1 cellular context compared by ENCODE assay signal in genomic region chr3:172204716-172205115, GRCh38.
TF ChIP-seq lines count a peak whose summit lies in the region.

No MANE protein-coding gene starts in this region.

TF ChIP-seq in HepG2, 621 proteins besides CTCF, POLR2A, EP300 and RAD21:
- no peak for TF ChIP-seq FLYWCH1 (CRISPR knock-in tag; IDR thresholded peaks at IDR 0.05)
- peak; percentile 31 for TF ChIP-seq AGO2 (optimal IDR thresholded peaks at IDR 0.05; ENCODE audit: low read depth, low read length)
- TF ChIP-seq PREB (CRISPR knock-in tag; IDR thresholded peaks at IDR 0.05): no peak
- TF ChIP-seq POLR2AphosphoS5 (IDR thresholded peaks at IDR 0.05; ENCODE audit: low read depth, low read length): peak; percentile 27; the same call in 1 of the 2 replicates
- TF ChIP-seq KDM3A (CRISPR knock-in tag; IDR thresholded peaks at IDR 0.05; ENCODE audit: low read depth): no peak
- TF ChIP-seq REPIN1 (CRISPR knock-in tag; IDR thresholded peaks at IDR 0.05; ENCODE audit: borderline replicate concordance, low read depth): 0 out of 2 replicates have a peak, but pooled peaks have one; percentile 35
- TF ChIP-seq RBM22 (optimal IDR thresholded peaks at IDR 0.05; ENCODE audit: low read length): peak; percentile 99
- TF ChIP-seq MAX (IDR thresholded peaks at IDR 0.05): no peak
- no peak for TF ChIP-seq BORCS8-MEF2B (CRISPR knock-in tag; IDR thresholded peaks at IDR 0.05)
- TF ChIP-seq PATZ1 (CRISPR knock-in tag; IDR thresholded peaks at IDR 0.05): no peak
- no peak for TF ChIP-seq CHCHD3 (CRISPR knock-in tag; IDR thresholded peaks at IDR 0.05)
